In the genomic region with DNA sequence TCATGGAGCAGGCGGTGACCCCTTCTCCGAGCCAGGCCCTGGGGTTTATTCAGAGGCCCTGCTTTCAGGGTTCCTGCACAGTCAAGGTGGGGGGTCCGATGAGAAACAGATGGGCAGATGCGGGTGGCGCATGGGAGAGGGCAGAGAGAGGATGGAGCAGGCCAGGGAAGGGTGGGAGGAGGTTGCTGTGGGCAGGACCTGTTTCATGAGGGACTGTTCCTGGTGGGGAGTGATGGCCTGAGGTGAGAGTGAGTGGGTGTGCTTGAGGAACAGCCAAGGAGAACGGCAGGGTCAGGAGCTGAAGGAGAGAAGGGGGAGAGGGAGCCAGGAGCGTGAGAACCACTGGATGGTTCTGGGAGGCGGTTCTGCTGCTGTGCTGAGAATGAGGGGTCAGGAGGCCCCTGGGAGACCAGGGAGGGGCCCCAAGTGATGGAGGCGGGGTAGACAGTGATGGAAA, we compare ENCODE assay signal across 2 cellular contexts.
A peak's percentile ranks its signal among the peaks of the same experiment; 100 is the strongest.
TF ChIP-seq lines count a peak whose summit lies in the region.

No MANE protein-coding gene starts in this region.

TF ChIP-seq in GM12891, 5 proteins besides CTCF, POLR2A, EP300 and RAD21:
- TF ChIP-seq PAX5 (IDR thresholded peaks at IDR 0.05; ENCODE audit: insufficient read depth, low read length, severe bottlenecking), result no peak
- no peak for TF ChIP-seq POU2F2 (IDR thresholded peaks at IDR 0.05; ENCODE audit: low read depth, low read length)
- TF ChIP-seq POLR2AphosphoS5 (IDR thresholded peaks at IDR 0.05; ENCODE audit: low read depth, low read length), result peak; percentile 42; the same call in 1 of the 2 replicates
- no peak for TF ChIP-seq TAF1 (IDR thresholded peaks at IDR 0.05; ENCODE audit: low read depth, low read length)
- no peak for TF ChIP-seq SPI1 (IDR thresholded peaks at IDR 0.05; ENCODE audit: low read depth, low read length)

TF ChIP-seq in IMR-90, 13 proteins besides CTCF, POLR2A, EP300 and RAD21:
- TF ChIP-seq MXI1 (IDR thresholded peaks at IDR 0.05; ENCODE audit: borderline replicate concordance, low read depth, low read length) (no peak), MAZ (IDR thresholded peaks at IDR 0.05; ENCODE audit: borderline replicate concordance, low read depth, low read length) (no peak), RCOR1 (IDR thresholded peaks at IDR 0.05; ENCODE audit: insufficient replicate concordance, low read length) (no peak), CEBPB (IDR thresholded peaks at IDR 0.05; ENCODE audit: low read depth, low read length) (no peak), FOS (IDR thresholded peaks at IDR 0.05; ENCODE audit: low read depth, low read length) (no peak), BHLHE40 (IDR thresholded peaks at IDR 0.05; ENCODE audit: low read depth, low read length) (no peak)
